In genomic region chr16:4989391-4990006, GRCh38 we compare ENCODE assay signal across 1 cellular context.
TF ChIP-seq lines count a peak whose summit lies in the region.

No MANE protein-coding gene starts in this region.

TF ChIP-seq in HepG2, 621 proteins besides CTCF, POLR2A, EP300 and RAD21:
- TF ChIP-seq MAFK (conservative IDR thresholded peaks at IDR 0.05 in 1 of 2, IDR thresholded peaks at IDR 0.05 in 1 of 2; ENCODE audit: low read length in 2 of 2): peak; percentile 85 to 92
- peak; percentile 87 for TF ChIP-seq MAFF (IDR thresholded peaks at IDR 0.05; ENCODE audit: low read depth, low read length)
- no peak for TF ChIP-seq TEAD2 (CRISPR knock-in tag; IDR thresholded peaks at IDR 0.05)
